19 cellular contexts compared by ENCODE assay signal in genomic region chr2:49298230-49298629, GRCh38.
A peak's percentile ranks its signal among the peaks of the same experiment; 100 is the strongest.
DNase-seq lines count a peak whose midpoint lies in the region; ATAC-seq and TF ChIP-seq lines count a peak whose summit lies in the region.
"Had no signal": no experiment of that assay in that cellular context is flagged by ENCODE, and none has a peak within 500 bp of the region (broad histone marks: within the 10 kb centered on the region; RNA-seq: fewer than 3 reads in every experiment).

No MANE protein-coding gene starts in this region.

- H3K9me1 ChIP-seq in IMR-90 (ENCODE audit: insufficient read depth, low read length), result no peaks in the 10 kb centered on the region

- no peak overlapping the region for H2BK5ac ChIP-seq in IMR-90 (ENCODE audit: low read depth, low read length, poor library complexity, severe bottlenecking)

- H3K4me1 Mint-ChIP-seq in glutamatergic neuron (ENCODE audit: low read depth, unreplicated experiment) (peaks cover 3% of the 10 kb centered on the region), natural killer cell (no peaks in the 10 kb centered on the region), Caco-2 (ENCODE audit: low read depth, unreplicated experiment) (no peaks in the 10 kb centered on the region)
- H3K4me1 Mint-ChIP-seq: CD14-positive monocyte; CD4-positive, alpha-beta memory T cell had no signal

- H3K4me3 Mint-ChIP-seq in glutamatergic neuron (ENCODE audit: unreplicated experiment) (no peak overlapping the region), natural killer cell (no peak overlapping the region), Caco-2 (ENCODE audit: unreplicated experiment) (no peak overlapping the region)
- H3K4me3 Mint-ChIP-seq: CD14-positive monocyte; CD4-positive, alpha-beta memory T cell had no signal

- H3K27ac Mint-ChIP-seq in glutamatergic neuron (ENCODE audit: unreplicated experiment) (peak overlapping the region; percentile 33), natural killer cell (no peak overlapping the region), Caco-2 (ENCODE audit: unreplicated experiment) (no peak overlapping the region)
- H3K27ac Mint-ChIP-seq: CD14-positive monocyte; CD4-positive, alpha-beta memory T cell had no signal

- DNase-seq in DMS53 (lab: John Stamatoyannopoulos, UW) (peak; percentile 17), DMS53 treated with DMSO at 0.1 percent for 48 hours (lab: John Stamatoyannopoulos, UW; ENCODE audit: unreplicated experiment) (no peak), IMR-90 (no peak), amniotic epithelial cell (ENCODE audit: low read depth) (peak; percentile 32), glutamatergic neuron (no peak), natural killer cell (no peak), Caco-2 (no peak)
- DNase-seq: AML-193; Calu3; CD4-positive, alpha-beta memory T cell; DMS 273 treated with DMSO at 0.1 percent for 48 hours; DMS79; GDM1; HCEC 1CT had no signal

- H4K8ac ChIP-seq in IMR-90 (ENCODE audit: low read depth in 2 of 2, low read length in 2 of 2), result no peak overlapping the region

- no CpG with 5 or more reads among the region's 7 CpGs for WGBS in IMR-90 (ENCODE audit: extremely low coverage in 2 of 2, insufficient read length in 1 of 2), 2 experiments

- intact Hi-C loops in IMR-90 (cut with micrococcal nuclease) (no loop called here), natural killer cell (cut with micrococcal nuclease) (no loop called here), Caco-2 (cut with micrococcal nuclease; ENCODE audit: unreplicated experiment) (no loop called here)

- TF ChIP-seq CTCF in IMR-90 (conservative IDR thresholded peaks at IDR 0.05; ENCODE audit: low read depth, low read length) (no peak), glutamatergic neuron (IDR thresholded peaks at IDR 0.05; ENCODE audit: partially characterized antibody, unreplicated experiment) (no peak), natural killer cell (IDR thresholded peaks at IDR 0.05) (no peak), Caco-2 (IDR thresholded peaks at IDR 0.05; ENCODE audit: insufficient read depth in 1 of 2, low read depth in 1 of 2, low read length in 1 of 2, severe bottlenecking in 1 of 2, unreplicated experiment in 1 of 2) (no peak)

- no peak overlapping the region for H3K23ac ChIP-seq in IMR-90 (ENCODE audit: low read depth, low read length)

- H3K36me3 Mint-ChIP-seq in glutamatergic neuron (ENCODE audit: unreplicated experiment) (no peaks in the 10 kb centered on the region), natural killer cell (no peaks in the 10 kb centered on the region), Caco-2 (ENCODE audit: insufficient read depth, unreplicated experiment) (no peaks in the 10 kb centered on the region)
- H3K36me3 Mint-ChIP-seq: CD14-positive monocyte; CD4-positive, alpha-beta memory T cell had no signal

- H3K4me3 ChIP-seq in IMR-90 (ENCODE audit: insufficient read depth, low read depth, low read length) (no peak overlapping the region), Caco-2 (ENCODE audit: low read depth, low read length) (no peak overlapping the region)
- H3K4me3 ChIP-seq: A549 had no signal

- H4K91ac ChIP-seq in IMR-90 (ENCODE audit: insufficient read depth, low read depth, low read length), result no peak overlapping the region

- H2BK20ac ChIP-seq in IMR-90 (ENCODE audit: low read depth, low read length), result no peak overlapping the region

- peaks cover 3% of the 10 kb centered on the region for H3K9me3 Mint-ChIP-seq in glutamatergic neuron (ENCODE audit: unreplicated experiment)
- peaks cover 11 to 20% of the 10 kb centered on the region in 2 donors for H3K9me3 Mint-ChIP-seq in natural killer cell
- H3K9me3 Mint-ChIP-seq in Caco-2 (ENCODE audit: unreplicated experiment), result peaks cover 10% of the 10 kb centered on the region

- no peaks in the 10 kb centered on the region for H3K36me3 ChIP-seq in IMR-90 (ENCODE audit: control insufficient read depth, insufficient read depth, low read length)
- H3K36me3 ChIP-seq in Caco-2 (ENCODE audit: control insufficient read depth, insufficient read depth, low read length), result no peaks in the 10 kb centered on the region

- H3K9me3 ChIP-seq in IMR-90 (ENCODE audit: control insufficient read depth, insufficient read depth, low read length) (peaks cover 5% of the 10 kb centered on the region), Caco-2 (no peaks in the 10 kb centered on the region)

- H3K4ac ChIP-seq in IMR-90 (ENCODE audit: low read depth, low read length), result no peak overlapping the region

- no peak for TF ChIP-seq RAD21 in IMR-90 (IDR thresholded peaks at IDR 0.05; ENCODE audit: low read length)

- no peak overlapping the region for H3K14ac ChIP-seq in IMR-90 (replicated peaks; ENCODE audit: low read depth, low read length)

- no peaks in the 10 kb centered on the region for H3K27me3 ChIP-seq in IMR-90 (ENCODE audit: control insufficient read depth, insufficient read depth, low read length)
- H3K27me3 ChIP-seq in Caco-2 (replicated peaks; ENCODE audit: control insufficient read depth, insufficient read depth, low read length), result no peaks in the 10 kb centered on the region

- dilution Hi-C loops in IMR-90 (cut with HindIII; ENCODE audit: low sequenced_read_pairs, unreplicated experiment), result no loop called here

- no peak overlapping the region for H2BK120ac ChIP-seq in IMR-90 (ENCODE audit: low read depth, low read length)

- no peak overlapping the region for H2AK5ac ChIP-seq in IMR-90 (ENCODE audit: low read depth, low read length)

- POLR2A ChIA-PET in IMR-90 (lab: Charles Lee; ENCODE audit: unreplicated experiment), result no interaction called here
- POLR2A ChIA-PET in Caco-2 (lab: Charles Lee), result no interaction called here

- H4K20me1 ChIP-seq in IMR-90 (ENCODE audit: insufficient read depth, low read length), result no peaks in the 10 kb centered on the region

- H3K27me3 Mint-ChIP-seq in glutamatergic neuron (ENCODE audit: unreplicated experiment) (no peaks in the 10 kb centered on the region), natural killer cell (ENCODE audit: low read depth in 2 of 2) (no peaks in the 10 kb centered on the region), Caco-2 (ENCODE audit: insufficient read depth, unreplicated experiment) (no peaks in the 10 kb centered on the region)
- H3K27me3 Mint-ChIP-seq: CD4-positive, alpha-beta memory T cell had no signal

- H4K5ac ChIP-seq in IMR-90 (ENCODE audit: low read depth, low read length), result no peak overlapping the region

- no peak for TF ChIP-seq POLR2A in IMR-90 (IDR thresholded peaks at IDR 0.05; ENCODE audit: low read depth, low read length)

- no peaks in the 10 kb centered on the region for H3K4me1 ChIP-seq in IMR-90 (ENCODE audit: control insufficient read depth, insufficient read depth, low read length)
- no peaks in the 10 kb centered on the region for H3K4me1 ChIP-seq in Caco-2
- H3K4me1 ChIP-seq: A549 had no signal

- H3K56ac ChIP-seq in IMR-90 (ENCODE audit: extremely low read depth, insufficient read depth, low read length), result no peak overlapping the region

- CTCF ChIA-PET in IMR-90 (lab: Yijun Ruan, JAX) (no interaction called here), Caco-2 (lab: Charles Lee) (no interaction called here)

- no peak overlapping the region for H3K9ac ChIP-seq in IMR-90 (ENCODE audit: low read depth, low read length)
- H3K9ac ChIP-seq: KMS-11 had no signal

- no peak for ATAC-seq in IMR-90 (ENCODE audit: low read depth)
- no peak for ATAC-seq in natural killer cell
- ATAC-seq in HG03175 (IDR thresholded peaks at IDR 0.05; ENCODE audit: unreplicated experiment), result no peak
- ATAC-seq: A549 had no signal

- in situ Hi-C loops in IMR-90 (cut with MboI; ENCODE audit: low sequenced_read_pairs), result no loop called here

- H3K79me1 ChIP-seq in IMR-90 (ENCODE audit: low read depth in 1 of 2, low read length in 2 of 2), result no peaks in the 10 kb centered on the region

- no peak overlapping the region for H2BK15ac ChIP-seq in IMR-90 (ENCODE audit: low read depth, low read length)

- BruUV-seq in IMR-90 (replicated peaks; lab: Mats Ljungman, UMichigan) (no TSS peak), Caco-2 (replicated peaks; lab: Mats Ljungman, UMichigan) (no TSS peak)

- no peak overlapping the region for H2AK9ac ChIP-seq in IMR-90 (replicated peaks; ENCODE audit: low read depth, low read length, poor library complexity)

- no peak overlapping the region for H3K4me2 ChIP-seq in IMR-90 (ENCODE audit: low read depth, low read length)
- H3K4me2 ChIP-seq: A549, KMS-11 had no signal

- no peak overlapping the region for H3K18ac ChIP-seq in IMR-90 (ENCODE audit: low read depth, low read length)

- no peak overlapping the region for H2AFZ ChIP-seq in IMR-90 (replicated peaks; ENCODE audit: low read length, poor library complexity)

- no peak overlapping the region for H3K27ac ChIP-seq in IMR-90 (ENCODE audit: insufficient read depth, low read length)
- H3K27ac ChIP-seq: 22Rv1, A549, KMS-11 had no signal

TF ChIP-seq in IMR-90, 13 proteins besides CTCF, POLR2A, EP300 and RAD21:
- 0 out of 2 replicates have a peak, but pooled peaks have one; percentile 49 for TF ChIP-seq CEBPB (IDR thresholded peaks at IDR 0.05; ENCODE audit: low read depth, low read length)
- no peak for TF ChIP-seq SMC3 (IDR thresholded peaks at IDR 0.05; ENCODE audit: low read depth, low read length)

Comparison
In these comparisons a context has a peak if more than half of its experiments do, and no peak if none do; other contexts are left out.
1. DNase-seq: peak in DMS53 (single experiment) and amniotic epithelial cell (single experiment); none in DMS53 treated with DMSO at 0.1 percent for 48 hours (single experiment), IMR-90 (single experiment), glutamatergic neuron (single experiment), natural killer cell (single experiment) and Caco-2 (0 of 2).